In genomic region chr18:63363951-63364350, GRCh38 we compare ENCODE assay signal across 19 cellular contexts. TPM values are rescaled to one million over a fixed set of nuclear protein-coding genes. Genes with fewer than 3 reads are reported as not detected.
DNase-seq lines count a peak whose midpoint lies in the region; ATAC-seq and TF ChIP-seq lines count a peak whose summit lies in the region.
"Had no signal": no experiment of that assay in that cellular context is flagged by ENCODE, and none has a peak within 500 bp of the region (broad histone marks: within the 10 kb centered on the region; RNA-seq: fewer than 3 reads in every experiment).

No MANE protein-coding gene starts in this region.

- peak overlapping the region; percentile 13; the same call in 1 of the 2 replicates for H3K27ac ChIP-seq in SK-N-MC
- H3K27ac ChIP-seq: ascending aorta, coronary artery, esophagus muscularis mucosa, heart right ventricle, upper lobe of right lung had no signal

- peak; percentile 23 for DNase-seq in stimulated activated CD4-positive, alpha-beta T cell treated with anti-CD3 and anti-CD28 coated beads, Interleukin-15, amount 100 ng/mL, for 24 hours
- no peak for DNase-seq in stimulated activated CD4-positive, alpha-beta T cell treated with anti-CD3 and anti-CD28 coated beads, Interleukin-12 subunit alpha, Interleukin-12 subunit beta, amount 100 ng/mL, for 4 hours
- DNase-seq in SK-N-MC (ENCODE audit: low read depth, low spot score) (no peak), HFFc6 (no peak), posterior cingulate gyrus (no peak)
- peak; percentile 29 for DNase-seq in activated effector memory CD4-positive, alpha-beta T cell treated with Interleukin-2 at 50 U/mL for 16 hours
- DNase-seq in stimulated activated naive CD4-positive, alpha-beta T cell treated with Interleukin-2 at 50 U/mL for 16 hours (lab: John Stamatoyannopoulos, UW), result peak; percentile 8
- DNase-seq: DMS53, GOT3, heart right ventricle, kidney glomerular epithelial cell, occipital lobe, T1000, upper lobe of right lung had no signal

- peaks cover 27% of the 10 kb centered on the region for H3K36me3 Mint-ChIP-seq in HFFc6 (ENCODE audit: low read depth)

- H3K27me3 Mint-ChIP-seq in HFFc6 (ENCODE audit: insufficient read depth), result 0 out of 2 replicates have a peak, but pooled peaks cover 1% of the 10 kb centered on the region

- H3K9me3 Mint-ChIP-seq in HFFc6, result no peaks in the 10 kb centered on the region

- H3K4me3 Mint-ChIP-seq in HFFc6, result no peak overlapping the region
- H3K4me3 Mint-ChIP-seq: mesothelial cell of epicardium had no signal

- no peaks in the 10 kb centered on the region; the same call in 1 of the 2 replicates for H3K9me3 ChIP-seq in SK-N-MC (ENCODE audit: low read depth, low read length)
- H3K9me3 ChIP-seq: ascending aorta, esophagus muscularis mucosa, heart right ventricle, upper lobe of right lung had no signal

- TF ChIP-seq CTCF in HFFc6 (IDR thresholded peaks at IDR 0.05), result no peak

- no peak overlapping the region for H3K9ac ChIP-seq in SK-N-MC (ENCODE audit: insufficient read length)

- no peak overlapping the region; the same call in 1 of the 2 replicates for H3K27ac Mint-ChIP-seq in HFFc6
- H3K27ac Mint-ChIP-seq: mesothelial cell of epicardium had no signal

- peak overlapping the region; percentile 92 for H3K4me3 ChIP-seq in SK-N-MC
- H3K4me3 ChIP-seq: coronary artery, esophagus muscularis mucosa, heart right ventricle, upper lobe of right lung had no signal

- peaks cover 68% of the 10 kb centered on the region for H3K36me3 ChIP-seq in SK-N-MC (ENCODE audit: insufficient read depth, low read length)

- ATAC-seq in HG02642 (IDR thresholded peaks at IDR 0.05; ENCODE audit: poor library complexity, unreplicated experiment), result no peak
- ATAC-seq: heart right ventricle, upper lobe of right lung had no signal

- intact Hi-C loops in posterior cingulate gyrus (cut with DNase I), result no loop called here

- H3K4me1 Mint-ChIP-seq in HFFc6 (ENCODE audit: low read depth), result peaks cover 36% of the 10 kb centered on the region

RNA-seq across cellular contexts. Expression of gene KDSR, which starts 3.1 kb away (rescaled TPM):
- total RNA-seq in HFFc6 (2021; fragmentation: NEBNext Ultra II Directional; extraction: Animal tissue kit (Norgen Biotek cat#: 25700)), result 10 to 100 TPM; 46.7 to 69.4 (median 57.1) TPM

RNA-seq across cellular contexts. Expression of gene BCL2, which starts 44.4 kb away (rescaled TPM):
- 1 to 10 TPM in 2 of 6 experiments, under 1 TPM in 4; 0.17 to 1.1 (median 0.95) TPM for total RNA-seq in HFFc6 (2021; fragmentation: NEBNext Ultra II Directional; extraction: Animal tissue kit (Norgen Biotek cat#: 25700))

RNA-seq across cellular contexts. Expression of gene VPS4B, which starts 58.3 kb away (rescaled TPM):
- total RNA-seq in HFFc6 (2021; fragmentation: NEBNext Ultra II Directional; extraction: Animal tissue kit (Norgen Biotek cat#: 25700)), result 10 to 100 TPM; 55.5 to 69.3 (median 60.1) TPM

Comparison
In these comparisons a context has a peak if more than half of its experiments do, and no peak if none do; other contexts are left out.
1. DNase-seq: peak in stimulated activated CD4-positive, alpha-beta T cell treated with anti-CD3 and anti-CD28 coated beads, Interleukin-15, amount 100 ng/mL, for 24 hours (single experiment), activated effector memory CD4-positive, alpha-beta T cell treated with Interleukin-2 at 50 U/mL for 16 hours (single experiment) and stimulated activated naive CD4-positive, alpha-beta T cell treated with Interleukin-2 at 50 U/mL for 16 hours (single experiment); none in stimulated activated CD4-positive, alpha-beta T cell treated with anti-CD3 and anti-CD28 coated beads, Interleukin-12 subunit alpha, Interleukin-12 subunit beta, amount 100 ng/mL, for 4 hours (single experiment), SK-N-MC (single experiment), HFFc6 (single experiment) and posterior cingulate gyrus (0 of 10).